ENCODE assay signal across 8 cellular contexts in the genomic region with DNA sequence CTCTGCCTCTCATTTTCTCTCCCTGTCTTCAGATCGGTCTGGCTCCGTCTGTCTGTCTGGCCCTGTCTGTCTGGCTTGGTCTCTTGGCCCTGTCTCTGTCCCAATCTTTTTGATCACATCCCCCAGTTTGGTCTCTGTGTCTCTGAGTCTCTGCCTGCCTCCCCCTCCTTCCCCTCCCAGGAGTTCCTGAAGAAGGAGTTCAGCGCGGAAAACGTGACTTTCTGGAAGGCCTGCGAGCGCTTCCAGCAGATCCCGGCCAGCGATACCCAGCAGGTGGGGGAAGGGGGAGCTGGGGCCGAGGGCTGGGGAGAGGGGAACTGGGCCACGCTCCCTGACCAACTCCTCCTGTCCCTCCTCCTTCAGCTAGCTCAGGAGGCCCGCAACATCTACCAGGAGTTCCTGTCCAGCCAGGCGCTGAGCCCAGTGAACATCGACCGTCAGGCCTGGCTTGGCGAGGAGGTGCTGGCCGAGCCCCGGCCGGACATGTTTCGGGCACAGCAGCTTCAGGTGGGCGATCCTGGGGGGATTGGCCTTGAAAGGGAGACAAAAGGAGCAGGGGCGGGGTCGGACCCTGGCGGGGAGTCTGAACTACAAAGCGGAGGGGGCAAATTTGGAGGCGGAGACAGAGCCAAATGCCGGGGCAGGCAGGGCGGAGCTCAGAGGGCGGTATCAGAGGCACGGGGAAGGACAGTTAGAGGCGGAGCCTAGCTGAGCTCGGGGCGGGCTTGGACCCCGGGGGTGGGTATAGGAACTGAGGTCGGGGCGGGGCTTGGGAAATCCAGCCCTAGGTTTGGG. TPM values are rescaled to one million over a fixed set of nuclear protein-coding genes. Genes with fewer than 3 reads are reported as not detected.
DNase-seq lines count a peak whose midpoint lies in the region; ATAC-seq and TF ChIP-seq lines count a peak whose summit lies in the region.

No MANE protein-coding gene starts in this region.

- DNase-seq in ELF-1 (ENCODE audit: low read depth, low spot score) (peak; percentile 95), head of caudate nucleus (peak in 39 of 42 donors; percentile 37 to 90 (median 71)), osteocyte (ENCODE audit: extremely low spot score, unreplicated experiment) (peak; percentile 95), NCI-H2196 (lab: John Stamatoyannopoulos, UW; ENCODE audit: unreplicated experiment) (no peak), GM13977 (ENCODE audit: low spot score) (no peak)

- H3K27ac Mint-ChIP-seq in osteocyte (ENCODE audit: unreplicated experiment) = peak overlapping the region; percentile 97

- ATAC-seq in SK-N-SH treated with all-trans-retinoic acid at 6 μM for 48 hours = peak; percentile 92
- ATAC-seq in HG03025 (IDR thresholded peaks at IDR 0.05; ENCODE audit: low FRiP score, unreplicated experiment) = no peak
- no peak for ATAC-seq in GM18867 (IDR thresholded peaks at IDR 0.05; ENCODE audit: unreplicated experiment)

- intact Hi-C loops in head of caudate nucleus (cut with DNase I) = no loop called here

- no peaks in the 10 kb centered on the region for H3K9me3 Mint-ChIP-seq in osteocyte (ENCODE audit: unreplicated experiment)

- no peaks in the 10 kb centered on the region for H3K36me3 Mint-ChIP-seq in osteocyte (ENCODE audit: unreplicated experiment)

- TF ChIP-seq CTCF in osteocyte (IDR thresholded peaks at IDR 0.05) (no peak), GM13977 (IDR thresholded peaks at IDR 0.05; ENCODE audit: extremely low read depth, insufficient read depth, missing control alignments) (no peak)

- H3K27me3 Mint-ChIP-seq in osteocyte (ENCODE audit: unreplicated experiment) = no peaks in the 10 kb centered on the region

- peak overlapping the region; percentile 83 for H3K4me3 Mint-ChIP-seq in osteocyte (ENCODE audit: unreplicated experiment)

- H3K4me1 Mint-ChIP-seq in osteocyte (ENCODE audit: unreplicated experiment) = peaks cover 22% of the 10 kb centered on the region

- in situ Hi-C loops in GM13977 (cut with MboI; ENCODE audit: low pct_unique_long_range_greater_than_20kb, low sequenced_read_pairs, unreplicated experiment) = no loop called here

TF ChIP-seq in SK-N-SH treated with all-trans-retinoic acid at 6 μM for 48 hours, 23 proteins besides CTCF, POLR2A, EP300 and RAD21:
- no peak for TF ChIP-seq BACH2 (CRISPR knock-in tag; IDR thresholded peaks at IDR 0.05; ENCODE audit: borderline replicate concordance)
- TF ChIP-seq, protein P1, sequence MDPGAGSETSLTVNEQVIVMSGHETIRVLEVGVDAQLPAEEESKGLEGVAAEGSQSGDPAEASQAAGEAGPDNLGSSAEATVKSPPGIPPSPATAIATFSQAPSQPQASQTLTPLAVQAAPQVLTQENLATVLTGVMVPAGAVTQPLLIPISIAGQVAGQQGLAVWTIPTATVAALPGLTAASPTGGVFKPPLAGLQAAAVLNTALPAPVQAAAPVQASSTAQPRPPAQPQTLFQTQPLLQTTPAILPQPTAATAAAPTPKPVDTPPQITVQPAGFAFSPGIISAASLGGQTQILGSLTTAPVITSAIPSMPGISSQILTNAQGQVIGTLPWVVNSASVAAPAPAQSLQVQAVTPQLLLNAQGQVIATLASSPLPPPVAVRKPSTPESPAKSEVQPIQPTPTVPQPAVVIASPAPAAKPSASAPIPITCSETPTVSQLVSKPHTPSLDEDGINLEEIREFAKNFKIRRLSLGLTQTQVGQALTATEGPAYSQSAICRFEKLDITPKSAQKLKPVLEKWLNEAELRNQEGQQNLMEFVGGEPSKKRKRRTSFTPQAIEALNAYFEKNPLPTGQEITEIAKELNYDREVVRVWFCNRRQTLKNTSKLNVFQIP (CRISPR knock-in tag; IDR thresholded peaks at IDR 0.05; ENCODE audit: borderline replicate concordance, low read depth) = no peak
- no peak for TF ChIP-seq ARNTL (CRISPR knock-in tag; IDR thresholded peaks at IDR 0.05; ENCODE audit: borderline replicate concordance, low read depth)
- TF ChIP-seq CSDC2 (CRISPR knock-in tag; IDR thresholded peaks at IDR 0.05) = no peak
- no peak for TF ChIP-seq ZC3H10 (CRISPR knock-in tag; IDR thresholded peaks at IDR 0.05)
- TF ChIP-seq ESRRG (CRISPR knock-in tag; IDR thresholded peaks at IDR 0.05) = no peak
- no peak for TF ChIP-seq CREB5 (CRISPR knock-in tag; IDR thresholded peaks at IDR 0.05; ENCODE audit: low read depth)
- TF ChIP-seq ZFP3 (CRISPR knock-in tag; IDR thresholded peaks at IDR 0.05) = no peak
- TF ChIP-seq PPARA (CRISPR knock-in tag; IDR thresholded peaks at IDR 0.05; ENCODE audit: borderline replicate concordance) = no peak
- no peak for TF ChIP-seq TOX (CRISPR knock-in tag; IDR thresholded peaks at IDR 0.05; ENCODE audit: borderline replicate concordance)
- no peak for TF ChIP-seq ZNF8 (CRISPR knock-in tag; IDR thresholded peaks at IDR 0.05)
- no peak for TF ChIP-seq OSR1 (CRISPR knock-in tag; IDR thresholded peaks at IDR 0.05)
- no peak for TF ChIP-seq ZNF565 (CRISPR knock-in tag; conservative IDR thresholded peaks at IDR 0.05; ENCODE audit: low read depth)
TF ChIP-seq in SK-N-SH treated with all-trans-retinoic acid at 6 μM for 48 hours: peak in this region for 0.

RNA-seq across cellular contexts. Expression of gene RGS14, which starts 9.0 kb away (rescaled TPM):
- 6.2 and 7.4 TPM in 2 replicates for total RNA-seq in osteocyte

RNA-seq across cellular contexts. Expression of gene LMAN2, which starts 15.3 kb away (rescaled TPM):
- 102 and 109 TPM in 2 replicates for total RNA-seq in osteocyte

RNA-seq across cellular contexts. Expression of gene SLC34A1, which starts 17.5 kb away (rescaled TPM):
- total RNA-seq in osteocyte = not detected in 2 replicates

RNA-seq across cellular contexts. Expression of gene PFN3, which starts 33.7 kb away (rescaled TPM):
- not detected in 2 replicates for total RNA-seq in osteocyte

RNA-seq across cellular contexts. Expression of gene F12, which starts 42.6 kb away (rescaled TPM):
- 1.0 and 1.5 TPM in 2 replicates for total RNA-seq in osteocyte

Comparison
In these comparisons a context has a peak if more than half of its experiments do, and no peak if none do; other contexts are left out.
1. DNase-seq: peak in ELF-1 (single experiment), head of caudate nucleus (39 of 42) and osteocyte (single experiment); none in NCI-H2196 (single experiment) and GM13977 (single experiment).